In the genomic region with DNA sequence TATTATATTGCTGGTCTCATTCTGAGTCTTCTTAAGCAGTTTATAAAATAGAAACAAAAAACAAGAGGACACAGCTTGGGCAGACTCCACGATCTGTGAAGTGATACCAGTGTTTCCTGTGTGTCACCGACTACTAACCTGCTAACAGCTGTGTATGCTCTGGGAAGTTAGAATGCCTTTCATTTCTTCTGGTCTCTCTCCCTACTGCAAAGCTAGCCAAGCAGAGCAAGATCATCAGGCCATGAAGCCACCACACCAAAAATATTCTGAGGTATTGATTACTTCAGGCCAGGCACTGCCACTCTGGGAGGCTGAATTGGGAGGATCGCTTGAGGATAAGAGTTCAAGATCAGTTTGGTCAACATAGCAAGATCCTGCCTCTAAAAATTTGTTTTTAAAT, we compare ENCODE assay signal across 9 cellular contexts. TPM values are rescaled to one million over a fixed set of nuclear protein-coding genes. Genes with fewer than 3 reads are reported as not detected.
DNase-seq lines count a peak whose midpoint lies in the region; ATAC-seq and TF ChIP-seq lines count a peak whose summit lies in the region.
"Had no signal": no experiment of that assay in that cellular context is flagged by ENCODE, and none has a peak within 500 bp of the region (broad histone marks: within the 10 kb centered on the region; RNA-seq: fewer than 3 reads in every experiment).

No MANE protein-coding gene starts in this region.

- no peak overlapping the region for H2BK15ac ChIP-seq in IMR-90 (ENCODE audit: low read depth, low read length)

- no peak overlapping the region for H2AFZ ChIP-seq in IMR-90 (replicated peaks; ENCODE audit: low read length, poor library complexity)

- no peak overlapping the region for H3K4me3 Mint-ChIP-seq in natural killer cell treated with Interleukin-12 subunit alpha and Interleukin-12 subunit beta and Interleukin-15 and Interleukin-18, amount 100 ng/mL, for 72 hours

- no peak for TF ChIP-seq RAD21 in IMR-90 (IDR thresholded peaks at IDR 0.05; ENCODE audit: low read length)

- H3K23ac ChIP-seq in IMR-90 (ENCODE audit: low read depth, low read length), result no peak overlapping the region

- no peak overlapping the region for H3K18ac ChIP-seq in IMR-90 (ENCODE audit: low read depth, low read length)

- no peak overlapping the region for H4K91ac ChIP-seq in IMR-90 (ENCODE audit: insufficient read depth, low read depth, low read length)

- DNase-seq in IMR-90 (peak; percentile 69), islet precursor cell (no peak), SHP77 (lab: John Stamatoyannopoulos, UW) (no peak)
- no peak for DNase-seq in natural killer cell treated with Interleukin-12 subunit alpha and Interleukin-12 subunit beta and Interleukin-15 and Interleukin-18, amount 100 ng/mL, for 72 hours (ENCODE audit: low spot score)
- no peak for DNase-seq in stimulated activated naive CD4-positive, alpha-beta T cell (lab: John Stamatoyannopoulos, UW)

- peak; percentile 73 for ATAC-seq in GM18861 (IDR thresholded peaks at IDR 0.05; ENCODE audit: unreplicated experiment)
- peak; percentile 80 for ATAC-seq in GM21576 (IDR thresholded peaks at IDR 0.05; ENCODE audit: unreplicated experiment)
- ATAC-seq in IMR-90 (ENCODE audit: low read depth), result peak; percentile 48
- peak; percentile 70 to 72 for ATAC-seq in natural killer cell treated with Interleukin-12 subunit alpha and Interleukin-12 subunit beta and Interleukin-15 and Interleukin-18, amount 100 ng/mL, for 72 hours
- no peak for ATAC-seq in HG03457 (IDR thresholded peaks at IDR 0.05; ENCODE audit: unreplicated experiment)

- no peak overlapping the region for H2AK5ac ChIP-seq in IMR-90 (ENCODE audit: low read depth, low read length)

- TF ChIP-seq CTCF in IMR-90 (conservative IDR thresholded peaks at IDR 0.05; ENCODE audit: low read depth, low read length), result no peak

- no peak for TF ChIP-seq POLR2A in IMR-90 (IDR thresholded peaks at IDR 0.05; ENCODE audit: low read depth, low read length)

- in situ Hi-C loops in IMR-90 (cut with MboI; ENCODE audit: low sequenced_read_pairs), result no loop called here

- dilution Hi-C loops in IMR-90 (cut with HindIII; ENCODE audit: low sequenced_read_pairs, unreplicated experiment), result no loop called here

- peaks cover 6 to 29% of the 10 kb centered on the region in 2 experiments; a peak in 3 of 4 replicates for H3K79me1 ChIP-seq in IMR-90 (ENCODE audit: low read depth in 1 of 2, low read length in 2 of 2)

- WGBS in IMR-90 (ENCODE audit: extremely low coverage in 2 of 2, insufficient read length in 1 of 2), 2 experiments, result no CpG with 5 or more reads among the region's 3 CpGs

- no peak overlapping the region for H3K4me2 ChIP-seq in IMR-90 (ENCODE audit: low read depth, low read length)

- CTCF ChIA-PET in IMR-90 (lab: Yijun Ruan, JAX), result interaction anchor here (1.0 kb wide), 1 partner anchor 15 kb away, joined by 3 read pairs; no protein-coding TSS in a partner anchor

- no peak overlapping the region for H2BK5ac ChIP-seq in IMR-90 (ENCODE audit: low read depth, low read length, poor library complexity, severe bottlenecking)

- H2BK120ac ChIP-seq in IMR-90 (ENCODE audit: low read depth, low read length), result no peak overlapping the region

- no TSS peak for BruUV-seq in IMR-90 (replicated peaks; lab: Mats Ljungman, UMichigan)

- no peaks in the 10 kb centered on the region for H3K27me3 Mint-ChIP-seq in natural killer cell treated with Interleukin-12 subunit alpha and Interleukin-12 subunit beta and Interleukin-15 and Interleukin-18, amount 100 ng/mL, for 72 hours

- POLR2A ChIA-PET in IMR-90 (lab: Charles Lee; ENCODE audit: unreplicated experiment), result no interaction called here

- H3K9me1 ChIP-seq in IMR-90 (ENCODE audit: insufficient read depth, low read length), result peaks cover 8% of the 10 kb centered on the region; the same call in 1 of the 2 replicates

- no peak overlapping the region for H3K4me3 ChIP-seq in IMR-90 (ENCODE audit: insufficient read depth, low read depth, low read length)
- H3K4me3 ChIP-seq: breast epithelium had no signal

- H4K8ac ChIP-seq in IMR-90 (ENCODE audit: low read depth in 2 of 2, low read length in 2 of 2), result no peak overlapping the region

- peaks cover 19% of the 10 kb centered on the region for H4K20me1 ChIP-seq in IMR-90 (ENCODE audit: insufficient read depth, low read length)

- 0 out of 2 replicates have a peak overlapping the region, but pooled peaks have one; percentile 8 for H3K14ac ChIP-seq in IMR-90 (replicated peaks; ENCODE audit: low read depth, low read length)

- H3K56ac ChIP-seq in IMR-90 (ENCODE audit: extremely low read depth, insufficient read depth, low read length), result no peak overlapping the region

- peaks cover 10% of the 10 kb centered on the region for H3K36me3 Mint-ChIP-seq in natural killer cell treated with Interleukin-12 subunit alpha and Interleukin-12 subunit beta and Interleukin-15 and Interleukin-18, amount 100 ng/mL, for 72 hours

- H4K5ac ChIP-seq in IMR-90 (ENCODE audit: low read depth, low read length), result no peak overlapping the region

- peaks cover 2% of the 10 kb centered on the region; the same call in 1 of the 2 replicates for H3K4me1 ChIP-seq in IMR-90 (ENCODE audit: control insufficient read depth, insufficient read depth, low read length)
- H3K4me1 ChIP-seq: breast epithelium had no signal

- no peak overlapping the region for H3K4ac ChIP-seq in IMR-90 (ENCODE audit: low read depth, low read length)

- no peak overlapping the region for H2AK9ac ChIP-seq in IMR-90 (replicated peaks; ENCODE audit: low read depth, low read length, poor library complexity)

- peak overlapping the region in 1 of 2 donors; percentile 36 for H3K27ac Mint-ChIP-seq in natural killer cell treated with Interleukin-12 subunit alpha and Interleukin-12 subunit beta and Interleukin-15 and Interleukin-18, amount 100 ng/mL, for 72 hours

- no peaks in the 10 kb centered on the region for H3K9me3 Mint-ChIP-seq in natural killer cell treated with Interleukin-12 subunit alpha and Interleukin-12 subunit beta and Interleukin-15 and Interleukin-18, amount 100 ng/mL, for 72 hours

- peaks cover 6 to 15% of the 10 kb centered on the region in 2 donors for H3K4me1 Mint-ChIP-seq in natural killer cell treated with Interleukin-12 subunit alpha and Interleukin-12 subunit beta and Interleukin-15 and Interleukin-18, amount 100 ng/mL, for 72 hours (ENCODE audit: low read depth in 2 of 2)

- no peak overlapping the region for H2BK20ac ChIP-seq in IMR-90 (ENCODE audit: low read depth, low read length)

- no peak overlapping the region for H3K27ac ChIP-seq in IMR-90 (ENCODE audit: insufficient read depth, low read length)
- H3K27ac ChIP-seq: breast epithelium had no signal

- H3K9me3 ChIP-seq in IMR-90 (ENCODE audit: control insufficient read depth, insufficient read depth, low read length), result no peaks in the 10 kb centered on the region
- H3K9me3 ChIP-seq: breast epithelium had no signal

- H3K27me3 ChIP-seq in IMR-90 (ENCODE audit: control insufficient read depth, insufficient read depth, low read length), result no peaks in the 10 kb centered on the region
- H3K27me3 ChIP-seq: breast epithelium had no signal

- H3K9ac ChIP-seq in IMR-90 (ENCODE audit: low read depth, low read length), result no peak overlapping the region

- intact Hi-C loops in IMR-90 (cut with micrococcal nuclease), result no loop called here

- H3K36me3 ChIP-seq in IMR-90 (ENCODE audit: control insufficient read depth, insufficient read depth, low read length), result peaks cover 16% of the 10 kb centered on the region
- H3K36me3 ChIP-seq: breast epithelium had no signal

TF ChIP-seq in IMR-90, 13 proteins besides CTCF, POLR2A, EP300 and RAD21 (continues in another document):
- TF ChIP-seq USF2 (IDR thresholded peaks at IDR 0.05; ENCODE audit: low read depth, low read length) (no peak), MAZ (IDR thresholded peaks at IDR 0.05; ENCODE audit: borderline replicate concordance, low read depth, low read length) (no peak), CHD1 (IDR thresholded peaks at IDR 0.05; ENCODE audit: low read depth, low read length) (no peak), SMC3 (IDR thresholded peaks at IDR 0.05; ENCODE audit: low read depth, low read length) (no peak), RCOR1 (IDR thresholded peaks at IDR 0.05; ENCODE audit: insufficient replicate concordance, low read length) (no peak), CEBPB (IDR thresholded peaks at IDR 0.05; ENCODE audit: low read depth, low read length) (no peak), MXI1 (IDR thresholded peaks at IDR 0.05; ENCODE audit: borderline replicate concordance, low read depth, low read length) (no peak), FOS (IDR thresholded peaks at IDR 0.05; ENCODE audit: low read depth, low read length) (no peak), BHLHE40 (IDR thresholded peaks at IDR 0.05; ENCODE audit: low read depth, low read length) (no peak), ELK1 (IDR thresholded peaks at IDR 0.05; ENCODE audit: borderline replicate concordance, low read depth, low read length) (no peak)

RNA-seq across cellular contexts. Expression of gene SMIM29, which starts 46.9 kb away (rescaled TPM):
- total RNA-seq in IMR-90 (2012; rRNA removed), result 8.1 and 8.4 TPM in 2 replicates
- 25.6 and 28.9 TPM in 2 replicates for polyA plus RNA-seq in IMR-90 (2012; rRNA removed)
- 27.3 and 43.9 TPM in 2 replicates for polyA plus RNA-seq in IMR-90 (2012; cell fraction: cytosol; rRNA removed)
- 16.8 and 47.4 TPM in 2 replicates for polyA plus RNA-seq in IMR-90 (2012; cell fraction: nucleus; rRNA removed; ENCODE audit: low replicate concordance)
- 10 to 100 TPM; 15.9 to 20.9 TPM for total RNA-seq in natural killer cell treated with Interleukin-12 subunit alpha and Interleukin-12 subunit beta and Interleukin-15 and Interleukin-18, amount 100 ng/mL, for 72 hours

RNA-seq across cellular contexts. Expression of gene HMGA1, which starts 59.0 kb away (rescaled TPM):
- 101 and 129 TPM in 2 replicates for total RNA-seq in IMR-90 (2012; rRNA removed)
- 589 and 652 TPM in 2 replicates for polyA plus RNA-seq in IMR-90 (2012; rRNA removed)
- 380 and 646 TPM in 2 replicates for polyA plus RNA-seq in IMR-90 (2012; cell fraction: cytosol; rRNA removed)
- polyA plus RNA-seq in IMR-90 (2012; cell fraction: nucleus; rRNA removed; ENCODE audit: low replicate concordance), result 226 and 344 TPM in 2 replicates
- total RNA-seq in natural killer cell treated with Interleukin-12 subunit alpha and Interleukin-12 subunit beta and Interleukin-15 and Interleukin-18, amount 100 ng/mL, for 72 hours, result 100 to 1,000 TPM; 151 to 556 TPM
